ENCODE assay signal across 17 cellular contexts in the genomic region with DNA sequence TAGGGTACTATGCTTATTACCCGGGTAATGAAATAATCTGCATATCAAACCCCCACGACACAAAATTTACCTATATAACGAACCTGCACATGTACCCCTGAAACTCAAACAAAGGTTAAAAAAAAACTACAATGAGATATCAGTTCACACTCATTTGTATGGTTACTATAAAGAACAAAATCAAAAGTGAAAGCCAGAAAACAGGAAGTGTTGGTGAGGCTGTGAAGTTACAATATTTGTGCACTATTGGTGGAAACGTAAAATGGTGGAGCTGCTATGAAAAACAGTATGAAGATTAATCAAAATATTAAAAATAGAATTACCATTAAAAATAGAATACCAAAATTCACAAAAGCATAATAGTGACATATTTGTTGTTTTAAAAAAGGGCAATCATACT.
DNase-seq lines count a peak whose midpoint lies in the region; ATAC-seq and TF ChIP-seq lines count a peak whose summit lies in the region.
"Had no signal": no experiment of that assay in that cellular context is flagged by ENCODE, and none has a peak within 500 bp of the region (broad histone marks: within the 10 kb centered on the region; RNA-seq: fewer than 3 reads in every experiment).

No MANE protein-coding gene starts in this region.

- peak overlapping the region; percentile 56 for H3K4me2 ChIP-seq in OCI-LY1 (ENCODE audit: low read length)

- H3K4me3 Mint-ChIP-seq in activated T-helper 1 cell treated with anti-CD3 and anti-CD28 coated beads, Interleukin-12 subunit alpha, Interleukin-12 subunit beta, Interleukin-2, Interleukin-4 antibody, amounts not matched to agents 30 ng/mL and 10 ng/mL and 1 ng/mL, durations not matched to agents 14 hours and 24 hours and 36 hours: no peak overlapping the region
- H3K4me3 Mint-ChIP-seq: B cell; T-helper 1 cell treated with Interleukin-12 subunit alpha and Interleukin-12 subunit beta and Interleukin-4 antibody, amounts not matched to agents 30 μg/mL and 1 μg/mL, for 36 hours had no signal

- no peaks in the 10 kb centered on the region for H3K27me3 Mint-ChIP-seq in activated T-helper 1 cell treated with anti-CD3 and anti-CD28 coated beads, Interleukin-12 subunit alpha, Interleukin-12 subunit beta, Interleukin-2, Interleukin-4 antibody, amounts not matched to agents 30 ng/mL and 10 ng/mL and 1 ng/mL, durations not matched to agents 14 hours and 24 hours and 36 hours (ENCODE audit: insufficient read depth)
- H3K27me3 Mint-ChIP-seq: B cell had no signal

- H4K20me1 ChIP-seq in OCI-LY1 (ENCODE audit: insufficient read depth, low read length): no peaks in the 10 kb centered on the region

- TF ChIP-seq CTCF in OCI-LY1 (IDR thresholded peaks at IDR 0.05; ENCODE audit: low read length): no peak

- 0 out of 2 replicates have a peak, but pooled peaks cover 7% of the 10 kb centered on the region for H3K9me3 ChIP-seq in OCI-LY1 (ENCODE audit: low read length)

- no peaks in the 10 kb centered on the region for H3K4me1 Mint-ChIP-seq in activated T-helper 1 cell treated with anti-CD3 and anti-CD28 coated beads, Interleukin-12 subunit alpha, Interleukin-12 subunit beta, Interleukin-2, Interleukin-4 antibody, amounts not matched to agents 30 ng/mL and 10 ng/mL and 1 ng/mL, durations not matched to agents 14 hours and 24 hours and 36 hours (ENCODE audit: low read depth)

- no peaks in the 10 kb centered on the region for H3K36me3 ChIP-seq in OCI-LY1 (ENCODE audit: insufficient read depth, low read length)
- no peaks in the 10 kb centered on the region for H3K36me3 ChIP-seq in H7 (replicated peaks; ENCODE audit: control insufficient read depth, insufficient read depth, low read length)
- H3K36me3 ChIP-seq: stomach had no signal

- H3K9ac ChIP-seq in OCI-LY1 (ENCODE audit: low read length): no peak overlapping the region

- intact Hi-C loops in activated T-helper 1 cell treated with anti-CD3 and anti-CD28 coated beads, Interleukin-12 subunit alpha, Interleukin-12 subunit beta, Interleukin-2, Interleukin-4 antibody, amounts not matched to agents 30 ng/mL and 10 ng/mL and 1 ng/mL, durations not matched to agents 14 hours and 24 hours and 36 hours (cut with micrococcal nuclease): no loop called here

- no peaks in the 10 kb centered on the region for H3K27me3 ChIP-seq in OCI-LY1 (ENCODE audit: insufficient read depth, low read length)
- H3K27me3 ChIP-seq in H7 (ENCODE audit: control insufficient read depth, insufficient read depth, low read length): no peaks in the 10 kb centered on the region
- H3K27me3 ChIP-seq: body of pancreas, stomach had no signal

- peak overlapping the region; percentile 6; the same call in 1 of the 2 replicates for H2AFZ ChIP-seq in OCI-LY1 (ENCODE audit: low read length)

- no peaks in the 10 kb centered on the region for H3K36me3 Mint-ChIP-seq in activated T-helper 1 cell treated with anti-CD3 and anti-CD28 coated beads, Interleukin-12 subunit alpha, Interleukin-12 subunit beta, Interleukin-2, Interleukin-4 antibody, amounts not matched to agents 30 ng/mL and 10 ng/mL and 1 ng/mL, durations not matched to agents 14 hours and 24 hours and 36 hours (ENCODE audit: low read depth)

- H3K79me2 ChIP-seq in OCI-LY1 (ENCODE audit: insufficient read depth, low read length): no peaks in the 10 kb centered on the region

- peaks cover 21% of the 10 kb centered on the region for H3K9me3 Mint-ChIP-seq in activated T-helper 1 cell treated with anti-CD3 and anti-CD28 coated beads, Interleukin-12 subunit alpha, Interleukin-12 subunit beta, Interleukin-2, Interleukin-4 antibody, amounts not matched to agents 30 ng/mL and 10 ng/mL and 1 ng/mL, durations not matched to agents 14 hours and 24 hours and 36 hours

- no peak overlapping the region for H3K27ac Mint-ChIP-seq in activated T-helper 1 cell treated with anti-CD3 and anti-CD28 coated beads, Interleukin-12 subunit alpha, Interleukin-12 subunit beta, Interleukin-2, Interleukin-4 antibody, amounts not matched to agents 30 ng/mL and 10 ng/mL and 1 ng/mL, durations not matched to agents 14 hours and 24 hours and 36 hours
- H3K27ac Mint-ChIP-seq: activated T-helper 2 cell treated with anti-CD3 and anti-CD28 coated beads, Interferon-gamma antibody, Interleukin-2, Interleukin-4, amounts not matched to agents 10 μg/mL and 5 μg/mL and 100 μg/mL, durations not matched to agents 14 hours and 24 hours and 36 hours; B cell; T-helper 1 cell treated with Interleukin-12 subunit alpha and Interleukin-12 subunit beta and Interleukin-4 antibody, amounts not matched to agents 30 μg/mL and 1 μg/mL, for 36 hours had no signal

- peak; percentile 96 for ATAC-seq in GM18517 (IDR thresholded peaks at IDR 0.05; ENCODE audit: unreplicated experiment)
- ATAC-seq in GM21526 (IDR thresholded peaks at IDR 0.05; ENCODE audit: low FRiP score, unreplicated experiment): peak; percentile 76
- ATAC-seq in HG03342 (IDR thresholded peaks at IDR 0.05; ENCODE audit: unreplicated experiment): peak; percentile 96
- ATAC-seq: body of pancreas, K562, PC-3 had no signal

- H3K4me1 ChIP-seq in OCI-LY1 (ENCODE audit: insufficient read depth, low read length, severe bottlenecking): peaks cover 5% of the 10 kb centered on the region
- H3K4me1 ChIP-seq: body of pancreas, stomach had no signal

- H3K9me2 ChIP-seq in OCI-LY1 (ENCODE audit: low read depth, low read length): no peaks in the 10 kb centered on the region

- DNase-seq in activated gamma-delta T cell treated with Interleukin-2 at 50 U/mL for 16 hours (no peak), H7 (no peak), amniotic stem cell (lab: John Stamatoyannopoulos, UW) (no peak)
- no peak for DNase-seq in activated T-helper 1 cell treated with anti-CD3 and anti-CD28 coated beads, Interleukin-12 subunit alpha, Interleukin-12 subunit beta, Interleukin-2, Interleukin-4 antibody, amounts not matched to agents 30 ng/mL and 10 ng/mL and 1 ng/mL, durations not matched to agents 14 hours and 24 hours and 36 hours (ENCODE audit: low spot score)
- DNase-seq: body of pancreas, DMS79 treated with DMSO at 0.1 percent for 48 hours, mammary epithelial cell, PC-3, stomach had no signal

- no peaks in the 10 kb centered on the region for H3F3A ChIP-seq in OCI-LY1 (ENCODE audit: insufficient read depth, low read length)

- no peak overlapping the region for H3K27ac ChIP-seq in OCI-LY1 (ENCODE audit: low read depth, low read length, poor library complexity, severe bottlenecking)
- H3K27ac ChIP-seq: body of pancreas, stomach had no signal

- H3K4me3 ChIP-seq in OCI-LY1 (ENCODE audit: low read depth, low read length, poor library complexity, severe bottlenecking) (peak overlapping the region; percentile 33), H7 (ENCODE audit: insufficient read depth, low read depth, low read length) (no peak overlapping the region)
- H3K4me3 ChIP-seq: body of pancreas, K562, stomach had no signal
